ENCODE assay signal across 12 cellular contexts in the genomic region with DNA sequence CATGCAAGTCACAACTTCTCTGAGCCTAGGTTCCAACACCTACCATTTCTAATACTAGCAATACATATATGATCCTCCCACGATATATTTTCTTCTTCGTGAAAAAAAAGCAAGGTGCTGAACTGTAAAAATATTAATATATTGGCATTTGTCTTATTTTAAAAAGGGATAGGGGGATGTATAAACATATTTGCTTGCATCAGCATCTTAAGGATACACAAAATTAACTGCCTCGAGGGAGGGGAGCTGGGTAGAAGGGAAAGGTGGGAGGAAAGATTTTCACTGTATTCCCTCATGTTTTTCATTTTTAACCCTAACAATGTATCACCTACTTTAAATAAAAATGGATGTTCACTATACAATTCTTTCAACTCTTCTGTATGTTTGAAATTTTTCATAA. TPM values are rescaled to one million over a fixed set of nuclear protein-coding genes. Genes with fewer than 3 reads are reported as not detected.
DNase-seq lines count a peak whose midpoint lies in the region; TF ChIP-seq lines count a peak whose summit lies in the region.
"Had no signal": no experiment of that assay in that cellular context is flagged by ENCODE, and none has a peak within 500 bp of the region (broad histone marks: within the 10 kb centered on the region; RNA-seq: fewer than 3 reads in every experiment).

No MANE protein-coding gene starts in this region.

- H3K9ac ChIP-seq in HUES64 (ENCODE audit: low read depth, low read length) (no peak overlapping the region; the same call in 1 of the 2 replicates), mucosa of rectum (ENCODE audit: low read depth in 1 of 2, low read length in 2 of 2) (no peak overlapping the region)

- in situ Hi-C loops in brain microvascular endothelial cell (cut with HindIII; ENCODE audit: low pct_ligation_motif_present, low sequenced_read_pairs) = no loop called here

- H3K9me3 ChIP-seq in HUES64 (ENCODE audit: insufficient read depth, low read depth, low read length) (no peaks in the 10 kb centered on the region), mucosa of rectum (ENCODE audit: control insufficient read depth in 2 of 2, low read length in 2 of 2) (no peaks in the 10 kb centered on the region), thyroid gland (no peaks in the 10 kb centered on the region)
- H3K9me3 ChIP-seq: thoracic aorta had no signal

- DNase-seq in BJ (ENCODE audit: low read depth) = no peak
- DNase-seq in brain microvascular endothelial cell = no peak
- no peak for DNase-seq in ureter (ENCODE audit: low spot score)
- no peak for DNase-seq in NCI-H1417 (lab: John Stamatoyannopoulos, UW)
- no peak for DNase-seq in substantia nigra (lab: John Stamatoyannopoulos, UW)
- no peak for DNase-seq in thyroid gland
- DNase-seq: central memory CD4-positive, alpha-beta T cell; NCI-H2171; stimulated activated CD4-positive, alpha-beta T cell treated with anti-CD3 and anti-CD28 coated beads, Interleukin-4, amount 100 ng/mL, for 4 hours had no signal

- H3K4me1 ChIP-seq in HUES64 (ENCODE audit: insufficient read depth, low read length) (peaks cover 17% of the 10 kb centered on the region), mucosa of rectum (ENCODE audit: control insufficient read depth in 2 of 2, insufficient read depth in 2 of 2, low read length in 2 of 2) (peaks cover 6 to 12% of the 10 kb centered on the region in 2 donors), thyroid gland (peaks cover 0 to 15% of the 10 kb centered on the region in 2 donors)

- H3K36me3 ChIP-seq in BJ (ENCODE audit: control insufficient read depth, insufficient read depth, low read length) = peaks cover 2% of the 10 kb centered on the region
- peaks cover 32% of the 10 kb centered on the region for H3K36me3 ChIP-seq in HUES64 (ENCODE audit: insufficient read depth, low read length)
- H3K36me3 ChIP-seq in brain microvascular endothelial cell (replicated peaks) = no peaks in the 10 kb centered on the region
- H3K36me3 ChIP-seq in mucosa of rectum (ENCODE audit: control insufficient read depth in 2 of 2, insufficient read depth in 2 of 2, low read length in 2 of 2) = peaks cover 5 to 8% of the 10 kb centered on the region in 2 donors
- peaks cover 0 to 2% of the 10 kb centered on the region in 2 donors for H3K36me3 ChIP-seq in thyroid gland

- CTCF ChIA-PET in BJ (lab: Yijun Ruan, JAX) = interaction anchor here (0.6 to 2.4 kb wide), 5 partner anchors 14 to 118 kb away, joined by 3 to 9 read pairs (median 5); no protein-coding TSS in a partner anchor

- 100% methylated on average over 2 of the region's 3 CpGs for WGBS in HUES64
- 70 to 76% methylated on average over 3 of the region's 3 CpGs for WGBS in thyroid gland, 2 donors

- intact Hi-C loops in thyroid gland (cut with DNase I) = no loop called here

- POLR2A ChIA-PET in BJ (lab: Charles Lee) = interaction anchor here (0.7 kb wide), 1 partner anchor 770 kb away, joined by 3 read pairs; no protein-coding TSS in a partner anchor

- H3K4me3 ChIP-seq in BJ (ENCODE audit: low read depth, low read length) (peak overlapping the region; percentile 72), HUES64 (ENCODE audit: low read length) (peak overlapping the region; percentile 88), brain microvascular endothelial cell (ENCODE audit: low read depth, low read length) (peak overlapping the region; percentile 85), mucosa of rectum (ENCODE audit: low read length in 2 of 2) (peak overlapping the region; percentile 80 to 97), thyroid gland (replicated peaks in 1 of 3) (no peak overlapping the region)

- TF ChIP-seq CTCF in BJ (IDR thresholded peaks at IDR 0.05; ENCODE audit: insufficient read depth, low read depth, low read length) (no peak), brain microvascular endothelial cell (IDR thresholded peaks at IDR 0.05; ENCODE audit: low read depth, low read length, missing control alignments) (no peak), thyroid gland (IDR thresholded peaks at IDR 0.05) (no peak)

- TF ChIP-seq POLR2A in thyroid gland (IDR thresholded peaks at IDR 0.05) = no peak

- H3K27ac ChIP-seq in HUES64 (ENCODE audit: low read depth, low read length) (no peak overlapping the region), brain microvascular endothelial cell (no peak overlapping the region), mucosa of rectum (ENCODE audit: low read depth in 2 of 2, low read length in 2 of 2) (no peak overlapping the region), substantia nigra (ENCODE audit: low read depth, low read length, poor library complexity, severe bottlenecking) (no peak overlapping the region), thyroid gland (no peak overlapping the region)

- no peaks in the 10 kb centered on the region for H3K27me3 ChIP-seq in BJ (ENCODE audit: control insufficient read depth, insufficient read depth, low read length)
- H3K27me3 ChIP-seq in HUES64 (ENCODE audit: insufficient read depth, low read length) = no peaks in the 10 kb centered on the region
- H3K27me3 ChIP-seq in brain microvascular endothelial cell (replicated peaks) = no peaks in the 10 kb centered on the region
- H3K27me3 ChIP-seq in mucosa of rectum (ENCODE audit: control insufficient read depth in 2 of 2, insufficient read depth in 2 of 2, low read length in 2 of 2) = no peaks in the 10 kb centered on the region
- H3K27me3 ChIP-seq in thyroid gland = no peaks in the 10 kb centered on the region

RNA-seq across cellular contexts. Expression of gene HACD2, which starts 1.3 kb away (rescaled TPM):
- 29.8 and 52.7 TPM in 2 replicates for polyA plus RNA-seq in BJ (2011; rRNA removed)
- polyA minus RNA-seq in BJ (2011; rRNA and poly(A)+ RNA removed) = 29.9 and 31.9 TPM in 2 replicates
- 30.8 TPM for polyA plus RNA-seq in HUES64 (2013, experiment 1 of 2)
- 29.8 TPM for polyA plus RNA-seq in HUES64 (2013, experiment 2 of 2)
- 20.6 TPM for total RNA-seq in ureter
- total RNA-seq in thyroid gland = 10 to 100 TPM; 27.8 to 38.3 (median 32.2) TPM

Comparison
In these comparisons a context has a peak if more than half of its experiments do, and no peak if none do; other contexts are left out.
1. H3K4me3 ChIP-seq: peak in BJ (single experiment), HUES64 (single experiment), brain microvascular endothelial cell (single experiment) and mucosa of rectum (2 of 2); none in thyroid gland (0 of 3).